39 cellular contexts compared by ENCODE assay signal in genomic region chr19:57063070-57063469, GRCh38. TPM values are rescaled to one million over a fixed set of nuclear protein-coding genes. Genes with fewer than 3 reads are reported as not detected.
"Had no signal": no experiment of that assay in that cellular context is flagged by ENCODE, and none has a peak within 500 bp of the region (broad histone marks: within the 10 kb centered on the region; RNA-seq: fewer than 3 reads in every experiment).

No MANE protein-coding gene starts in this region.

- H3K27me3 ChIP-seq: adrenal gland, ascending aorta, body of pancreas, brain microvascular endothelial cell, cardiac muscle cell had no signal

- H3K4me1 ChIP-seq: adrenal gland, ascending aorta, body of pancreas, breast epithelium had no signal

- H3K4me3 ChIP-seq: adrenal gland, ascending aorta, body of pancreas, breast epithelium, cardiac muscle cell had no signal

- DNase-seq: activated effector memory CD4-positive, alpha-beta T cell treated with anti-CD3 and anti-CD28 coated beads, Interleukin-2, amount 50 U/mL, for 16 hours; activated effector memory CD4-positive, alpha-beta T cell treated with Interleukin-2 at 50 U/mL for 16 hours; activated gamma-delta T cell; activated gamma-delta T cell treated with Interleukin-2 at 50 U/mL for 16 hours; activated naive CD4-positive, alpha-beta T cell; activated naive CD4-positive, alpha-beta T cell treated with anti-CD3 and anti-CD28 coated beads for 36 hours; activated naive CD4-positive, alpha-beta T cell treated with anti-CD3 and anti-CD28 coated beads, Interleukin-2, amount 10 ng/mL, durations not matched to agents 7 days and 5 days; activated naive CD4-positive, alpha-beta T cell treated with anti-CD3 and anti-CD28 coated beads, Interleukin-2, amount 50 U/mL, for 16 hours; activated naive CD4-positive, alpha-beta T cell treated with Interleukin-2 at 50 U/mL for 16 hours; activated naive CD8-positive, alpha-beta T cell treated with anti-CD3 and anti-CD28 coated beads for 36 hours; activated naive CD8-positive, alpha-beta T cell treated with anti-CD3 and anti-CD28 coated beads, Interleukin-2, amount 10 ng/mL, durations not matched to agents 7 days and 5 days; activated naive CD8-positive, alpha-beta T cell treated with anti-CD3 and anti-CD28 coated beads, Interleukin-2, amount 50 U/mL, for 24 hours; activated T-cell treated with anti-CD3 and anti-CD28 coated beads, Interleukin-2, amount 50 U/mL, for 1 hour; activated T-cell treated with anti-CD3 and anti-CD28 coated beads, Interleukin-2, amount 50 U/mL, for 24 hours; activated T-cell treated with anti-CD3 and anti-CD28 coated beads, Interleukin-2, amount 50 U/mL, for 4 hours; activated T-cell treated with anti-CD3 and anti-CD28 coated beads, Interleukin-2, amount 50 U/mL, for 48 hours; activated T-cell treated with anti-CD3 and anti-CD28 coated beads, Interleukin-2, amount 50 U/mL, for 72 hours; adrenal gland; amniotic stem cell; amygdala; anterior cingulate cortex; aorta; body of pancreas; brain microvascular endothelial cell; central memory CD4-positive, alpha-beta T cell; cerebellar nuclear complex had no signal

- H3K27ac ChIP-seq: adrenal gland, ascending aorta, body of pancreas, brain microvascular endothelial cell, breast epithelium, cardiac muscle cell had no signal

- H3K9me3 ChIP-seq: adrenal gland, ascending aorta, body of pancreas had no signal

- FAIRE-seq: astrocyte had no signal

- ATAC-seq: activated naive CD4-positive, alpha-beta T cell treated with anti-CD3 and anti-CD28 coated beads, Interleukin-2, amount 50 U/mL, for 72 hours; activated naive CD8-positive, alpha-beta T cell treated with anti-CD3 and anti-CD28 coated beads, Interleukin-2, amount 50 U/mL, for 24 hours; activated T-cell treated with anti-CD3 and anti-CD28 coated beads, Interleukin-2, amount 50 U/mL, for 4 hours; activated T-cell treated with anti-CD3 and anti-CD28 coated beads, Interleukin-2, amount 50 U/mL, for 72 hours; activated T-helper 17 cell treated with anti-CD3 and anti-CD28 coated beads, Interleukin-2, amount 50 U/mL, for 72 hours; body of pancreas had no signal

- H3K36me3 ChIP-seq: adrenal gland, ascending aorta, brain microvascular endothelial cell, breast epithelium, cardiac muscle cell had no signal

RNA-seq across cellular contexts. Expression of gene USP29, which starts 56.7 kb away (rescaled TPM):
- total RNA-seq: activated naive CD4-positive, alpha-beta T cell treated with anti-CD3 and anti-CD28 coated beads for 36 hours; activated naive CD4-positive, alpha-beta T cell treated with anti-CD3 and anti-CD28 coated beads, Interleukin-2, amount 50 U/mL, for 72 hours; activated naive CD8-positive, alpha-beta T cell treated with anti-CD3 and anti-CD28 coated beads for 36 hours; activated naive CD8-positive, alpha-beta T cell treated with anti-CD3 and anti-CD28 coated beads, Interleukin-2, amount 10 ng/mL, durations not matched to agents 7 days and 5 days; activated T-cell treated with anti-CD3 and anti-CD28 coated beads, Interleukin-2, amount 50 U/mL, for 4 hours; activated T-cell treated with anti-CD3 and anti-CD28 coated beads, Interleukin-2, amount 50 U/mL, for 72 hours; activated T-helper 1 cell treated with anti-CD3 and anti-CD28 coated beads, Interleukin-12 subunit alpha, Interleukin-12 subunit beta, Interleukin-2, Interleukin-4 antibody, amounts not matched to agents 30 ng/mL and 10 ng/mL and 1 ng/mL, durations not matched to agents 14 hours and 24 hours and 36 hours; activated T-helper 17 cell treated with anti-CD3 and anti-CD28 coated beads, Interleukin-2, amount 50 U/mL, for 72 hours; activated T-helper 2 cell treated with anti-CD3 and anti-CD28 coated beads, Interferon-gamma antibody, Interleukin-2, Interleukin-4, amounts not matched to agents 10 μg/mL and 5 μg/mL and 100 μg/mL, durations not matched to agents 14 hours and 24 hours and 36 hours; adrenal gland; aorta; ascending aorta; astrocyte; body of pancreas; breast epithelium; bronchial epithelial cell; cardiac muscle cell; cardiac septum; cerebellum; chondrocyte had no signal
- polyA plus RNA-seq: adipose tissue, adrenal gland, aorta, cardiac muscle cell had no signal
